In genomic region chr4:683982-684571, GRCh38 we compare ENCODE assay signal across 6 cellular contexts. TPM values are rescaled to one million over a fixed set of nuclear protein-coding genes. Genes with fewer than 3 reads are reported as not detected.
DNase-seq lines count a peak whose midpoint lies in the region; ATAC-seq and TF ChIP-seq lines count a peak whose summit lies in the region.

No MANE protein-coding gene starts in this region.

- H3K36me3 ChIP-seq in RWPE2 (ENCODE audit: low read depth) (no peaks in the 10 kb centered on the region), skeletal muscle tissue (ENCODE audit: control insufficient read depth in 3 of 3, insufficient read depth in 3 of 3, low read length in 3 of 3) (no peaks in the 10 kb centered on the region)

- no peaks in the 10 kb centered on the region for H3K9me3 ChIP-seq in RWPE2 (ENCODE audit: severe bottlenecking)
- H3K9me3 ChIP-seq in skeletal muscle tissue (ENCODE audit: control insufficient read depth in 3 of 3, low read length in 3 of 3), result no peaks in the 10 kb centered on the region

- H3K4me3 ChIP-seq in RWPE2 (ENCODE audit: severe bottlenecking) (no peak overlapping the region), fibroblast of the aortic adventitia (ENCODE audit: low read depth, low read length) (no peak overlapping the region), skeletal muscle tissue (ENCODE audit: low read length in 3 of 3) (no peak overlapping the region)

- peak; percentile 24 for DNase-seq in NK-92 treated with Interleukin-12 subunit alpha and Interleukin-12 subunit beta, amount 100 ng/mL, for 24 hours (lab: John Stamatoyannopoulos, UW)
- DNase-seq in NK-92 (lab: John Stamatoyannopoulos, UW; ENCODE audit: unreplicated experiment), result no peak
- no peak for DNase-seq in RWPE2 (ENCODE audit: low spot score)
- DNase-seq in fibroblast of the aortic adventitia (ENCODE audit: low read depth), result peak; percentile 68
- no peak for DNase-seq in omental fat pad (ENCODE audit: low spot score)

- peaks cover 12% of the 10 kb centered on the region for H3K4me1 ChIP-seq in RWPE2 (ENCODE audit: insufficient read depth, poor library complexity, severe bottlenecking)
- peaks cover 38 to 52% (median 44%) of the 10 kb centered on the region in 3 donors for H3K4me1 ChIP-seq in skeletal muscle tissue (ENCODE audit: control insufficient read depth in 3 of 3, insufficient read depth in 3 of 3, low read length in 3 of 3)

- H3K27ac ChIP-seq in RWPE2 (ENCODE audit: poor library complexity, severe bottlenecking), result no peak overlapping the region
- no peak overlapping the region for H3K27ac ChIP-seq in skeletal muscle tissue (ENCODE audit: low read depth, low read length)

- H3K9ac ChIP-seq in skeletal muscle tissue (ENCODE audit: low read depth in 1 of 3, low read length in 3 of 3), result peak overlapping the region in 2 of 3 donors; percentile 7 to 25

- H3K27me3 ChIP-seq in RWPE2 (ENCODE audit: insufficient read depth, poor library complexity, severe bottlenecking), result no peaks in the 10 kb centered on the region
- H3K27me3 ChIP-seq in skeletal muscle tissue (ENCODE audit: control insufficient read depth in 3 of 3, insufficient read depth in 3 of 3, low read length in 3 of 3), result peaks cover 0 to 12% (median 8%) of the 10 kb centered on the region in 3 donors

- peak; percentile 17; the same call in 1 of the 3 replicates for ATAC-seq in RWPE2 (ENCODE audit: low read depth)
- no peak for ATAC-seq in omental fat pad (ENCODE audit: low FRiP score)

- TF ChIP-seq CTCF in RWPE2 (IDR thresholded peaks at IDR 0.05; ENCODE audit: poor library complexity, severe bottlenecking) (peak; percentile 65), fibroblast of the aortic adventitia (IDR thresholded peaks at IDR 0.05; ENCODE audit: insufficient read depth, low read length) (peak; percentile 77), omental fat pad (IDR thresholded peaks at IDR 0.05) (no peak)

RNA-seq across cellular contexts. Expression of gene SLC49A3, which starts 4.9 kb away (rescaled TPM):
- total RNA-seq in fibroblast of the aortic adventitia (ENCODE audit: low replicate concordance) (5.6 and 11.6 TPM in 2 replicates), skeletal muscle tissue (4.2 TPM), omental fat pad (10 to 100 TPM in 3 of 4 donors, 1 to 10 TPM in 1; 9.4 to 21.1 (median 19.0) TPM)

RNA-seq across cellular contexts. Expression of gene MYL5, which starts 9.7 kb away (rescaled TPM):
- 11.0 and 20.4 TPM in 2 replicates for total RNA-seq in fibroblast of the aortic adventitia (ENCODE audit: low replicate concordance)
- 978 TPM for total RNA-seq in skeletal muscle tissue
- 10 to 100 TPM in 1 of 4 donors, 1 to 10 TPM in 3; 8.7 to 19.0 (median 9.4) TPM for total RNA-seq in omental fat pad

RNA-seq across cellular contexts. Expression of gene ATP5ME, which starts 10.0 kb away (rescaled TPM):
- total RNA-seq in fibroblast of the aortic adventitia (ENCODE audit: low replicate concordance) (74.3 and 195 TPM in 2 replicates), skeletal muscle tissue (220 TPM), omental fat pad (100 to 1,000 TPM in 2 of 4 donors, 10 to 100 TPM in 2; 54.3 to 147 (median 107) TPM)

RNA-seq across cellular contexts. Expression of gene PCGF3, which starts 21.6 kb away (rescaled TPM):
- total RNA-seq in fibroblast of the aortic adventitia (ENCODE audit: low replicate concordance) (15.0 and 24.2 TPM in 2 replicates), skeletal muscle tissue (23.0 TPM), omental fat pad (10 to 100 TPM; 31.0 to 67.1 (median 48.8) TPM)

RNA-seq across cellular contexts. Expression of gene PDE6B, which starts 58.7 kb away (rescaled TPM):
- total RNA-seq in fibroblast of the aortic adventitia (ENCODE audit: low replicate concordance) (not detected in 2 replicates), skeletal muscle tissue (8.9 TPM), omental fat pad (1 to 10 TPM in 3 of 4 donors, under 1 TPM in 1; 0.32 to 5.6 (median 2.9) TPM)

Comparison
In these comparisons a context has a peak if more than half of its experiments do, and no peak if none do; other contexts are left out.
1. DNase-seq: peak in NK-92 treated with Interleukin-12 subunit alpha and Interleukin-12 subunit beta, amount 100 ng/mL, for 24 hours (single experiment) and fibroblast of the aortic adventitia (single experiment); none in NK-92 (single experiment), RWPE2 (single experiment) and omental fat pad (single experiment).
2. CTCF ChIP-seq: peak in RWPE2 (single experiment) and fibroblast of the aortic adventitia (single experiment); none in omental fat pad (0 of 3).
3. RNA of gene MYL5, which starts 9.7 kb away (total RNA-seq): 978 TPM in skeletal muscle tissue (single experiment); 11.0 to 20.4 TPM in fibroblast of the aortic adventitia and 8.7 to 19.0 TPM in omental fat pad; every median in the first group is over 10 times any median in the second.